Comparison of ENCODE assay signal across 2 cellular contexts in the genomic region with DNA sequence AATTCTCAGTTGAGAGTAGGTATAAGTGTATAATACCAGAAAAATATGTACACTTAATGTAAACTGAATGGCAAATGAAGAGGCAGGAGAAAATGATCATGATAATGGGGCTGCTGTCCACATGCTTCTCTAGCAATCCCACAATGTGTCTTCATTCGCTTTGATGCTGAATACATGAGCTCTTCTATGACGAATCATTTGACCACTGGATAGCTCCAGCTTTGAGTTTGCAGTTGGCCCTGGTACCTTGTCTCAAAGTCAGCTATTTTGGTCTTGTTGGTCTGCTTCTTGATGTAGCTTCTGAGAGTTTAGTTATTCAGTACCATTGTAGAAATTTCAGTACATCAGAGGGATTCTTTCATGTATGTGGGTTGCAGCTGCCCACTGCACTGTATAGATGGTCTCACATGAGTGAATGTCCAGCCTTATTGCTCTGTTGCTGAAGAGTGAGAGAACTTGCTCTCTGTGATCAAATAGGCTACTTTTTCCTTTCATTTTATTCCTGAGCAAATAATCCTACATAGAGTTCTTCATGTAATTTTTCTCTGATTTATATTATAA.
A peak's percentile ranks its signal among the peaks of the same experiment; 100 is the strongest.
TF ChIP-seq lines count a peak whose summit lies in the region.

No MANE protein-coding gene starts in this region.

TF ChIP-seq in SK-N-SH, 30 proteins besides CTCF, POLR2A, EP300 and RAD21:
- TF ChIP-seq REST (IDR thresholded peaks at IDR 0.05; ENCODE audit: low read depth, low read length) (peak; percentile 70; the same call in 1 of the 2 replicates), YY1 (IDR thresholded peaks at IDR 0.05; ENCODE audit: low read depth) (no peak)

TF ChIP-seq in SK-N-SH treated with all-trans-retinoic acid at 6 μM for 48 hours, 23 proteins besides CTCF, POLR2A, EP300 and RAD21 (continued from another document):
- TF ChIP-seq CSRNP3 (CRISPR knock-in tag; IDR thresholded peaks at IDR 0.05) (no peak), CREB5 (CRISPR knock-in tag; IDR thresholded peaks at IDR 0.05; ENCODE audit: low read depth) (no peak), PATZ1 (CRISPR knock-in tag; IDR thresholded peaks at IDR 0.05; ENCODE audit: borderline replicate concordance) (no peak), ZFP30 (CRISPR knock-in tag; IDR thresholded peaks at IDR 0.05) (no peak), TOX (CRISPR knock-in tag; IDR thresholded peaks at IDR 0.05; ENCODE audit: borderline replicate concordance) (no peak), RARB (CRISPR knock-in tag; IDR thresholded peaks at IDR 0.05) (no peak), TCF4 (CRISPR knock-in tag; IDR thresholded peaks at IDR 0.05; ENCODE audit: borderline replicate concordance) (no peak), SNAI2 (CRISPR knock-in tag; IDR thresholded peaks at IDR 0.05) (no peak), ESRRG (CRISPR knock-in tag; IDR thresholded peaks at IDR 0.05) (no peak)
- TF ChIP-seq, protein P1, sequence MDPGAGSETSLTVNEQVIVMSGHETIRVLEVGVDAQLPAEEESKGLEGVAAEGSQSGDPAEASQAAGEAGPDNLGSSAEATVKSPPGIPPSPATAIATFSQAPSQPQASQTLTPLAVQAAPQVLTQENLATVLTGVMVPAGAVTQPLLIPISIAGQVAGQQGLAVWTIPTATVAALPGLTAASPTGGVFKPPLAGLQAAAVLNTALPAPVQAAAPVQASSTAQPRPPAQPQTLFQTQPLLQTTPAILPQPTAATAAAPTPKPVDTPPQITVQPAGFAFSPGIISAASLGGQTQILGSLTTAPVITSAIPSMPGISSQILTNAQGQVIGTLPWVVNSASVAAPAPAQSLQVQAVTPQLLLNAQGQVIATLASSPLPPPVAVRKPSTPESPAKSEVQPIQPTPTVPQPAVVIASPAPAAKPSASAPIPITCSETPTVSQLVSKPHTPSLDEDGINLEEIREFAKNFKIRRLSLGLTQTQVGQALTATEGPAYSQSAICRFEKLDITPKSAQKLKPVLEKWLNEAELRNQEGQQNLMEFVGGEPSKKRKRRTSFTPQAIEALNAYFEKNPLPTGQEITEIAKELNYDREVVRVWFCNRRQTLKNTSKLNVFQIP (CRISPR knock-in tag; IDR thresholded peaks at IDR 0.05; ENCODE audit: borderline replicate concordance, low read depth) = no peak
